16 cellular contexts compared by ENCODE assay signal in genomic region chr16:17432902-17433576, GRCh38. TPM values are rescaled to one million over a fixed set of nuclear protein-coding genes. Genes with fewer than 3 reads are reported as not detected.
A peak's percentile ranks its signal among the peaks of the same experiment; 100 is the strongest.
DNase-seq lines count a peak whose midpoint lies in the region; ATAC-seq, FAIRE-seq and TF ChIP-seq lines count a peak whose summit lies in the region.
"Had no signal": no experiment of that assay in that cellular context is flagged by ENCODE, and none has a peak within 500 bp of the region (broad histone marks: within the 10 kb centered on the region; RNA-seq: fewer than 3 reads in every experiment).

No MANE protein-coding gene starts in this region.

- 62% methylated on average over 12 of the region's 12 CpGs for WGBS in suprapubic skin

- peaks cover 7 to 19% (median 15%) of the 10 kb centered on the region in 3 donors for H3K4me1 Mint-ChIP-seq in IgD-negative memory B cell
- H3K4me1 Mint-ChIP-seq in memory B cell, result peaks cover 27% of the 10 kb centered on the region

- ATAC-seq in memory B cell (ENCODE audit: low read depth), result peak; percentile 24
- ATAC-seq: CD8-positive, alpha-beta T cell; HCT116; K562; naive thymus-derived CD8-positive, alpha-beta T cell; stimulated activated effector memory CD8-positive, alpha-beta T cell treated with anti-CD3 and anti-CD28 coated beads, Interleukin-12 subunit alpha, Interleukin-12 subunit beta, amount 100 ng/mL, for 72 hours had no signal

- no peaks in the 10 kb centered on the region for H3K36me3 ChIP-seq in suprapubic skin

- no peak for TF ChIP-seq CTCF in suprapubic skin (IDR thresholded peaks at IDR 0.05)

- H3K9me3 ChIP-seq in suprapubic skin, result no peaks in the 10 kb centered on the region

- H3K36me3 Mint-ChIP-seq in IgD-negative memory B cell (peaks cover 4% of the 10 kb centered on the region), memory B cell (peaks cover 4% of the 10 kb centered on the region)
- H3K36me3 Mint-ChIP-seq: stimulated activated effector memory CD8-positive, alpha-beta T cell treated with anti-CD3 and anti-CD28 coated beads, Interleukin-12 subunit alpha, Interleukin-12 subunit beta, amount 100 ng/mL, for 72 hours had no signal

- FAIRE-seq in endometrium (lab: Jason Lieb, UNC), result peak; percentile 8
- FAIRE-seq: GM12892, K562 had no signal

- TF ChIP-seq EP300 in suprapubic skin (IDR thresholded peaks at IDR 0.05), result no peak

- H3K27me3 Mint-ChIP-seq in IgD-negative memory B cell, result peaks cover 3% of the 10 kb centered on the region
- H3K27me3 Mint-ChIP-seq in memory B cell, result no peaks in the 10 kb centered on the region
- H3K27me3 Mint-ChIP-seq: naive thymus-derived CD8-positive, alpha-beta T cell had no signal

- H3K27ac Mint-ChIP-seq in IgD-negative memory B cell (no peak overlapping the region), memory B cell (no peak overlapping the region)
- H3K27ac Mint-ChIP-seq: activated naive CD4-positive, alpha-beta T cell treated with anti-CD3 and anti-CD28 coated beads for 36 hours; CD8-positive, alpha-beta T cell; stimulated activated effector memory CD8-positive, alpha-beta T cell treated with anti-CD3 and anti-CD28 coated beads, Interleukin-12 subunit alpha, Interleukin-12 subunit beta, amount 100 ng/mL, for 72 hours had no signal

- DNase-seq in memory B cell (ENCODE audit: low spot score in 2 of 2) (no peak), suprapubic skin (ENCODE audit: low spot score in 2 of 2) (no peak), C1 segment of cervical spinal cord (lab: John Stamatoyannopoulos, UW) (no peak), OCI-M1 (lab: John Stamatoyannopoulos, UW) (no peak)
- no peak for DNase-seq in activated naive CD4-positive, alpha-beta T cell treated with anti-CD3 and anti-CD28 coated beads, Interleukin-2, amount 50 U/mL, for 16 hours
- DNase-seq: activated CD4-positive, CD25-positive, alpha-beta regulatory T cell treated with anti-CD3 and anti-CD28 coated beads, Interleukin-2, amount 50 U/mL, for 72 hours; activated naive CD4-positive, alpha-beta T cell treated with anti-CD3 and anti-CD28 coated beads for 36 hours; caudate nucleus; CD8-positive, alpha-beta T cell; naive thymus-derived CD8-positive, alpha-beta T cell had no signal

- H3K9me3 Mint-ChIP-seq in IgD-negative memory B cell (no peaks in the 10 kb centered on the region), memory B cell (no peaks in the 10 kb centered on the region)
- H3K9me3 Mint-ChIP-seq: activated naive CD4-positive, alpha-beta T cell treated with anti-CD3 and anti-CD28 coated beads for 36 hours; CD8-positive, alpha-beta T cell; naive thymus-derived CD8-positive, alpha-beta T cell; stimulated activated effector memory CD8-positive, alpha-beta T cell treated with anti-CD3 and anti-CD28 coated beads, Interleukin-12 subunit alpha, Interleukin-12 subunit beta, amount 100 ng/mL, for 72 hours had no signal

- H3K4me3 ChIP-seq in suprapubic skin, result no peak overlapping the region
- H3K4me3 ChIP-seq: K562 had no signal

- no peaks in the 10 kb centered on the region for H3K27me3 ChIP-seq in suprapubic skin

- H3K27ac ChIP-seq in suprapubic skin, result peak overlapping the region; percentile 24

- H3K4me3 Mint-ChIP-seq in IgD-negative memory B cell (peak overlapping the region; percentile 0 to 72 (median 48)), memory B cell (peak overlapping the region; percentile 51)
- H3K4me3 Mint-ChIP-seq: activated naive CD4-positive, alpha-beta T cell treated with anti-CD3 and anti-CD28 coated beads for 36 hours; CD8-positive, alpha-beta T cell; naive thymus-derived CD8-positive, alpha-beta T cell; stimulated activated effector memory CD8-positive, alpha-beta T cell treated with anti-CD3 and anti-CD28 coated beads, Interleukin-12 subunit alpha, Interleukin-12 subunit beta, amount 100 ng/mL, for 72 hours had no signal

- H3K4me1 ChIP-seq in suprapubic skin, result peaks cover 8% of the 10 kb centered on the region

- TF ChIP-seq POLR2A in suprapubic skin (IDR thresholded peaks at IDR 0.05), result no peak

RNA-seq across cellular contexts. Expression of gene XYLT1, which starts 37.7 kb away (rescaled TPM):
- polyA plus RNA-seq in IgD-negative memory B cell, result 0.80 TPM
- 10 to 100 TPM; 23.5 to 30.6 (median 25.7) TPM for total RNA-seq in suprapubic skin
